17 cellular contexts compared by ENCODE assay signal in genomic region chr1:29081201-29081600, GRCh38. TPM values are rescaled to one million over a fixed set of nuclear protein-coding genes. Genes with fewer than 3 reads are reported as not detected.
DNase-seq lines count a peak whose midpoint lies in the region; ATAC-seq and TF ChIP-seq lines count a peak whose summit lies in the region.
"Had no signal": no experiment of that assay in that cellular context is flagged by ENCODE, and none has a peak within 500 bp of the region (broad histone marks: within the 10 kb centered on the region; RNA-seq: fewer than 3 reads in every experiment).

No MANE protein-coding gene starts in this region.

- H2AFZ ChIP-seq in GM23338 = no peak overlapping the region

- no peaks in the 10 kb centered on the region for H3K79me2 ChIP-seq in GM23338 (replicated peaks; ENCODE audit: insufficient read depth)

- peak overlapping the region; percentile 4; the same call in 1 of the 2 replicates for H3K27ac ChIP-seq in GM23338 (ENCODE audit: low read depth)
- no peak overlapping the region for H3K27ac ChIP-seq in upper lobe of left lung
- H3K27ac ChIP-seq: 22Rv1, BLaER1 had no signal

- H3K27me3 ChIP-seq in GM23338 (ENCODE audit: insufficient read depth) (no peaks in the 10 kb centered on the region), upper lobe of left lung (no peaks in the 10 kb centered on the region)
- H3K27me3 ChIP-seq: BLaER1 had no signal

- no peak for TF ChIP-seq CTCF in activated CD8-positive, alpha-beta T cell treated with anti-CD3 and anti-CD28 coated beads for 36 hours (IDR thresholded peaks at IDR 0.05)
- no peak for TF ChIP-seq CTCF in GM23338 (conservative IDR thresholded peaks at IDR 0.05; ENCODE audit: low read depth in 2 of 2)
- no peak for TF ChIP-seq CTCF in upper lobe of left lung (IDR thresholded peaks at IDR 0.05)

- ATAC-seq in activated CD8-positive, alpha-beta T cell treated with anti-CD3 and anti-CD28 coated beads for 36 hours = no peak
- no peak for ATAC-seq in activated CD8-positive, alpha-beta T cell treated with anti-CD3 and anti-CD28 coated beads, Interleukin-2, amount 10 ng/mL, durations not matched to agents 7 days and 5 days
- ATAC-seq in GM23338 (no peak), memory B cell (ENCODE audit: low read depth) (no peak), upper lobe of left lung (ENCODE audit: low FRiP score in 2 of 2) (no peak), HG02610 (IDR thresholded peaks at IDR 0.05; ENCODE audit: unreplicated experiment) (no peak)
- ATAC-seq in stimulated activated naive B cell treated with anti-CD40 and anti-IgM and Interleukin-4, amounts not matched to agents 10 μg/mL and 1 μg/mL and 100 μg/mL, for 72 hours (replicated peaks) = no peak
- ATAC-seq: HCT116 had no signal

- no peaks in the 10 kb centered on the region; the same call in 1 of the 2 replicates for H4K20me1 ChIP-seq in GM23338 (replicated peaks; ENCODE audit: insufficient read depth)

- H3K36me3 Mint-ChIP-seq in activated CD8-positive, alpha-beta T cell treated with anti-CD3 and anti-CD28 coated beads for 36 hours (ENCODE audit: low read depth) = peaks cover 6% of the 10 kb centered on the region
- H3K36me3 Mint-ChIP-seq in activated CD8-positive, alpha-beta T cell treated with anti-CD3 and anti-CD28 coated beads, Interleukin-2, amount 10 ng/mL, durations not matched to agents 7 days and 5 days (ENCODE audit: low read depth) = peaks cover 2% of the 10 kb centered on the region
- H3K36me3 Mint-ChIP-seq in GM23338 (ENCODE audit: low read depth) = no peaks in the 10 kb centered on the region
- H3K36me3 Mint-ChIP-seq in memory B cell = peaks cover 3% of the 10 kb centered on the region
- peaks cover 6 to 13% of the 10 kb centered on the region in 2 donors for H3K36me3 Mint-ChIP-seq in stimulated activated naive B cell treated with anti-CD40 and anti-IgM and Interleukin-4, amounts not matched to agents 10 μg/mL and 1 μg/mL and 100 μg/mL, for 72 hours

- no peaks in the 10 kb centered on the region for H3F3A ChIP-seq in GM23338 (replicated peaks; ENCODE audit: low read depth)

- no peaks in the 10 kb centered on the region for H3K9me3 Mint-ChIP-seq in activated CD8-positive, alpha-beta T cell treated with anti-CD3 and anti-CD28 coated beads for 36 hours
- no peaks in the 10 kb centered on the region for H3K9me3 Mint-ChIP-seq in activated CD8-positive, alpha-beta T cell treated with anti-CD3 and anti-CD28 coated beads, Interleukin-2, amount 10 ng/mL, durations not matched to agents 7 days and 5 days (ENCODE audit: insufficient read depth)
- H3K9me3 Mint-ChIP-seq in GM23338 = no peaks in the 10 kb centered on the region
- no peaks in the 10 kb centered on the region for H3K9me3 Mint-ChIP-seq in memory B cell
- no peaks in the 10 kb centered on the region for H3K9me3 Mint-ChIP-seq in stimulated activated naive B cell treated with anti-CD40 and anti-IgM and Interleukin-4, amounts not matched to agents 10 μg/mL and 1 μg/mL and 100 μg/mL, for 72 hours
- H3K9me3 Mint-ChIP-seq: CD8-positive, alpha-beta memory T cell had no signal

- H3K4me2 ChIP-seq in GM23338 = no peak overlapping the region
- H3K4me2 ChIP-seq: BLaER1 had no signal

- 85 to 86% methylated on average over 3 of the region's 3 CpGs for WGBS in upper lobe of left lung, 2 donors

- intact Hi-C loops in activated CD8-positive, alpha-beta T cell treated with anti-CD3 and anti-CD28 coated beads for 36 hours (cut with micrococcal nuclease) = no loop called here

- H3K36me3 ChIP-seq in GM23338 (ENCODE audit: insufficient read depth) (no peaks in the 10 kb centered on the region), upper lobe of left lung (no peaks in the 10 kb centered on the region)

- TF ChIP-seq POLR2A in upper lobe of left lung (IDR thresholded peaks at IDR 0.05) = no peak

- no peaks in the 10 kb centered on the region for H3K9me3 ChIP-seq in upper lobe of left lung
- H3K9me3 ChIP-seq: BLaER1, Caco-2 had no signal

- peak overlapping the region; percentile 61 for H3K27ac Mint-ChIP-seq in activated CD8-positive, alpha-beta T cell treated with anti-CD3 and anti-CD28 coated beads for 36 hours
- no peak overlapping the region for H3K27ac Mint-ChIP-seq in activated CD8-positive, alpha-beta T cell treated with anti-CD3 and anti-CD28 coated beads, Interleukin-2, amount 10 ng/mL, durations not matched to agents 7 days and 5 days
- no peak overlapping the region for H3K27ac Mint-ChIP-seq in GM23338
- peak overlapping the region; percentile 45 for H3K27ac Mint-ChIP-seq in memory B cell
- peak overlapping the region; percentile 56 for H3K27ac Mint-ChIP-seq in stimulated activated naive B cell treated with anti-CD40 and anti-IgM and Interleukin-4, amounts not matched to agents 10 μg/mL and 1 μg/mL and 100 μg/mL, for 72 hours

- CTCF ChIA-PET in activated CD8-positive, alpha-beta T cell treated with anti-CD3 and anti-CD28 coated beads for 36 hours (lab: Charles Lee) = interaction anchor here (0.9 to 3.5 kb wide), 6 partner anchors 10 to 200 kb away, joined by 3 to 11 read pairs (median 4); no protein-coding TSS in a partner anchor
- CTCF ChIA-PET in activated CD8-positive, alpha-beta T cell treated with anti-CD3 and anti-CD28 coated beads, Interleukin-2, amount 10 ng/mL, durations not matched to agents 7 days and 5 days (lab: Charles Lee) = interaction anchor here (1.0 to 2.1 kb wide), 2 partner anchors 122 to 204 kb away, joined by 3 to 9 read pairs; no protein-coding TSS in a partner anchor

- TF ChIP-seq EP300 in upper lobe of left lung (IDR thresholded peaks at IDR 0.05) = no peak

- H3K4me3 ChIP-seq in GM23338 = no peak overlapping the region
- no peak overlapping the region for H3K4me3 ChIP-seq in upper lobe of left lung
- H3K4me3 ChIP-seq: BLaER1 had no signal

- no peaks in the 10 kb centered on the region for H3K9me2 ChIP-seq in GM23338 (ENCODE audit: insufficient read depth)

- no peak overlapping the region for H3K4me3 Mint-ChIP-seq in activated CD8-positive, alpha-beta T cell treated with anti-CD3 and anti-CD28 coated beads for 36 hours
- no peak overlapping the region for H3K4me3 Mint-ChIP-seq in activated CD8-positive, alpha-beta T cell treated with anti-CD3 and anti-CD28 coated beads, Interleukin-2, amount 10 ng/mL, durations not matched to agents 7 days and 5 days
- H3K4me3 Mint-ChIP-seq in GM23338 (no peak overlapping the region), memory B cell (no peak overlapping the region)
- H3K4me3 Mint-ChIP-seq in stimulated activated naive B cell treated with anti-CD40 and anti-IgM and Interleukin-4, amounts not matched to agents 10 μg/mL and 1 μg/mL and 100 μg/mL, for 72 hours = no peak overlapping the region
- H3K4me3 Mint-ChIP-seq: CD8-positive, alpha-beta memory T cell had no signal

- POLR2A ChIA-PET in activated CD8-positive, alpha-beta T cell treated with anti-CD3 and anti-CD28 coated beads for 36 hours (lab: Charles Lee) = interaction anchor here (1.0 kb wide), 1 partner anchor 41 kb away, joined by 3 read pairs; no protein-coding TSS in a partner anchor
- POLR2A ChIA-PET in activated CD8-positive, alpha-beta T cell treated with anti-CD3 and anti-CD28 coated beads, Interleukin-2, amount 10 ng/mL, durations not matched to agents 7 days and 5 days (lab: Charles Lee) = no interaction called here

- DNase-seq in activated CD8-positive, alpha-beta T cell treated with anti-CD3 and anti-CD28 coated beads for 36 hours = no peak
- no peak for DNase-seq in activated CD8-positive, alpha-beta T cell treated with anti-CD3 and anti-CD28 coated beads, Interleukin-2, amount 10 ng/mL, durations not matched to agents 7 days and 5 days
- DNase-seq in GM23338 (ENCODE audit: low spot score) (no peak), memory B cell (ENCODE audit: low spot score in 2 of 2) (no peak), AG08396 (ENCODE audit: low spot score) (no peak), upper lobe of left lung (no peak)
- DNase-seq in stimulated activated naive B cell treated with anti-CD40 and anti-IgM and Interleukin-4, amounts not matched to agents 10 μg/mL and 1 μg/mL and 100 μg/mL, for 72 hours = no peak
- DNase-seq: AML-193; Caco-2; CD8-positive, alpha-beta memory T cell; DND-41; GDM1 had no signal

- H3K27me3 Mint-ChIP-seq in activated CD8-positive, alpha-beta T cell treated with anti-CD3 and anti-CD28 coated beads for 36 hours = no peaks in the 10 kb centered on the region
- no peaks in the 10 kb centered on the region for H3K27me3 Mint-ChIP-seq in activated CD8-positive, alpha-beta T cell treated with anti-CD3 and anti-CD28 coated beads, Interleukin-2, amount 10 ng/mL, durations not matched to agents 7 days and 5 days (ENCODE audit: low read depth)
- H3K27me3 Mint-ChIP-seq in GM23338 (ENCODE audit: insufficient read depth, low read depth, poor library complexity) = peaks cover 4% of the 10 kb centered on the region
- H3K27me3 Mint-ChIP-seq in memory B cell = no peaks in the 10 kb centered on the region
- H3K27me3 Mint-ChIP-seq in stimulated activated naive B cell treated with anti-CD40 and anti-IgM and Interleukin-4, amounts not matched to agents 10 μg/mL and 1 μg/mL and 100 μg/mL, for 72 hours = no peaks in the 10 kb centered on the region
- H3K27me3 Mint-ChIP-seq: CD8-positive, alpha-beta memory T cell had no signal

- peaks cover 13% of the 10 kb centered on the region for H3K4me1 Mint-ChIP-seq in activated CD8-positive, alpha-beta T cell treated with anti-CD3 and anti-CD28 coated beads for 36 hours (ENCODE audit: low read depth)
- H3K4me1 Mint-ChIP-seq in activated CD8-positive, alpha-beta T cell treated with anti-CD3 and anti-CD28 coated beads, Interleukin-2, amount 10 ng/mL, durations not matched to agents 7 days and 5 days (ENCODE audit: low read depth) = no peaks in the 10 kb centered on the region
- H3K4me1 Mint-ChIP-seq in GM23338 = peaks cover 14% of the 10 kb centered on the region
- H3K4me1 Mint-ChIP-seq in memory B cell = no peaks in the 10 kb centered on the region
- no peaks in the 10 kb centered on the region for H3K4me1 Mint-ChIP-seq in stimulated activated naive B cell treated with anti-CD40 and anti-IgM and Interleukin-4, amounts not matched to agents 10 μg/mL and 1 μg/mL and 100 μg/mL, for 72 hours

- no peaks in the 10 kb centered on the region for H3K4me1 ChIP-seq in GM23338 (ENCODE audit: insufficient read depth)
- H3K4me1 ChIP-seq in upper lobe of left lung = no peaks in the 10 kb centered on the region
- H3K4me1 ChIP-seq: BLaER1, Caco-2 had no signal

RNA-seq across cellular contexts. Expression of gene TMEM200B, which starts 42.5 kb away (rescaled TPM):
- total RNA-seq in activated CD8-positive, alpha-beta T cell treated with anti-CD3 and anti-CD28 coated beads for 36 hours = 1 to 10 TPM; 1.0 to 1.1 TPM
- total RNA-seq in activated CD8-positive, alpha-beta T cell treated with anti-CD3 and anti-CD28 coated beads, Interleukin-2, amount 10 ng/mL, durations not matched to agents 7 days and 5 days = not detected
- 8.7 TPM in 2 replicates for total RNA-seq in GM23338 (2014; rRNA removed; shearing (Covaris generic))
- polyA plus RNA-seq in GM23338 (2016; fragmentation: Nextera tagmentation; extraction: Ambion mirVana) = 4.9 and 5.3 TPM in 2 replicates
- 1 to 10 TPM; 2.1 to 6.6 (median 3.5) TPM for total RNA-seq in upper lobe of left lung
- total RNA-seq: HT-29 had no signal

Comparison
In these comparisons a context has a peak if more than half of its experiments do, and no peak if none do; other contexts are left out.
1. H3K27ac Mint-ChIP-seq: peak in activated CD8-positive, alpha-beta T cell treated with anti-CD3 and anti-CD28 coated beads for 36 hours (single experiment), memory B cell (single experiment) and stimulated activated naive B cell treated with anti-CD40 and anti-IgM and Interleukin-4, amounts not matched to agents 10 μg/mL and 1 μg/mL and 100 μg/mL, for 72 hours (single experiment); none in activated CD8-positive, alpha-beta T cell treated with anti-CD3 and anti-CD28 coated beads, Interleukin-2, amount 10 ng/mL, durations not matched to agents 7 days and 5 days (single experiment) and GM23338 (single experiment).